In genomic region chr19:39125554-39126311, GRCh38 we compare ENCODE assay signal across 1 cellular context.
A peak's percentile ranks its signal among the peaks of the same experiment; 100 is the strongest.
TF ChIP-seq lines count a peak whose summit lies in the region.

TSS of gene PAK4 (plus strand) at chr19:39125786. CDS start at chr19:39169554, 43,768 bp downstream.

TF ChIP-seq in HEK293, 187 proteins besides CTCF, POLR2A, EP300 and RAD21 (continued from another document and continues in another):
- TF ChIP-seq ZNF544 (tag by site-specific recombination; IDR thresholded peaks at IDR 0.05), result no peak
- TF ChIP-seq GLI4 (tag by site-specific recombination; IDR thresholded peaks at IDR 0.05), result no peak
- TF ChIP-seq ZFP3 (tag by site-specific recombination; IDR thresholded peaks at IDR 0.05; ENCODE audit: low read depth), result no peak
- no peak; the same call in 1 of the 2 replicates for TF ChIP-seq PRDM10 (tag by site-specific recombination; IDR thresholded peaks at IDR 0.05)
- TF ChIP-seq ZNF677 (tag by site-specific recombination; IDR thresholded peaks at IDR 0.05), result no peak
- TF ChIP-seq ZNF362 (tag by site-specific recombination; IDR thresholded peaks at IDR 0.05), result no peak
- no peak for TF ChIP-seq HOXC10 (CRISPR knock-in tag; IDR thresholded peaks at IDR 0.05)
- no peak for TF ChIP-seq ZNF214 (tag by site-specific recombination; IDR thresholded peaks at IDR 0.05; ENCODE audit: borderline replicate concordance)
- TF ChIP-seq ZBTB44 (tag by site-specific recombination; IDR thresholded peaks at IDR 0.05), result no peak
- TF ChIP-seq ZNF639 (tag by site-specific recombination; IDR thresholded peaks at IDR 0.05), result peak; percentile 79
- no peak for TF ChIP-seq SETDB1 (IDR thresholded peaks at IDR 0.05; ENCODE audit: insufficient read length, low read length)
- TF ChIP-seq ZNF600 (tag by site-specific recombination; IDR thresholded peaks at IDR 0.05), result no peak
- TF ChIP-seq ZNF629 (tag by site-specific recombination; IDR thresholded peaks at IDR 0.05), result peak; percentile 76
- peak; percentile 100 for TF ChIP-seq ZBTB7A (tag by site-specific recombination; IDR thresholded peaks at IDR 0.05; ENCODE audit: low read depth)
- TF ChIP-seq ZNF473 (tag by site-specific recombination; IDR thresholded peaks at IDR 0.05), result no peak
- peak; percentile 99; the same call in 1 of the 2 replicates for TF ChIP-seq ZNF501 (tag by site-specific recombination; IDR thresholded peaks at IDR 0.05)
- peak; percentile 63; the same call in 1 of the 2 replicates for TF ChIP-seq ZSCAN23 (tag by site-specific recombination; IDR thresholded peaks at IDR 0.05)
- no peak for TF ChIP-seq ZNF48 (tag by site-specific recombination; IDR thresholded peaks at IDR 0.05)
- no peak for TF ChIP-seq ZNF776 (tag by site-specific recombination; IDR thresholded peaks at IDR 0.05; ENCODE audit: borderline replicate concordance)
- TF ChIP-seq ZNF624 (tag by site-specific recombination; IDR thresholded peaks at IDR 0.05), result peak; percentile 71; the same call in 1 of the 2 replicates
- TF ChIP-seq WT1 (tag by site-specific recombination; IDR thresholded peaks at IDR 0.05), result peak; percentile 78
- peak; percentile 8 for TF ChIP-seq ZNF660 (tag by site-specific recombination; IDR thresholded peaks at IDR 0.05)
- peak; percentile 96 for TF ChIP-seq KLF1 (tag by site-specific recombination; IDR thresholded peaks at IDR 0.05)
- peak; percentile 97 for TF ChIP-seq ZSCAN5A (tag by site-specific recombination; IDR thresholded peaks at IDR 0.05)
- no peak; the same call in 1 of the 2 replicates for TF ChIP-seq ZNF692 (tag by site-specific recombination; IDR thresholded peaks at IDR 0.05)
- TF ChIP-seq ZNF571 (tag by site-specific recombination; IDR thresholded peaks at IDR 0.05), result no peak
- TF ChIP-seq ZEB2 (tag by site-specific recombination; IDR thresholded peaks at IDR 0.05), result peak; percentile 72; the same call in 1 of the 2 replicates
- peak; percentile 56 for TF ChIP-seq ZNF133 (tag by site-specific recombination; IDR thresholded peaks at IDR 0.05)
- no peak for TF ChIP-seq TRIM28 (IDR thresholded peaks at IDR 0.05; ENCODE audit: borderline replicate concordance, low read length)
- no peak for TF ChIP-seq ZNF510 (tag by site-specific recombination; IDR thresholded peaks at IDR 0.05; ENCODE audit: insufficient replicate concordance)
- peak; percentile 73; the same call in 1 of the 2 replicates for TF ChIP-seq ZNF449 (tag by site-specific recombination; IDR thresholded peaks at IDR 0.05)
- TF ChIP-seq KLF17 (tag by site-specific recombination; IDR thresholded peaks at IDR 0.05), result peak; percentile 97
- no peak for TF ChIP-seq GLI2 (tag by site-specific recombination; IDR thresholded peaks at IDR 0.05; ENCODE audit: borderline replicate concordance, low read depth)
- peak; percentile 57; the same call in 1 of the 2 replicates for TF ChIP-seq ZNF23 (tag by site-specific recombination; IDR thresholded peaks at IDR 0.05; ENCODE audit: borderline replicate concordance)
- TF ChIP-seq ZNF24 (tag by site-specific recombination; IDR thresholded peaks at IDR 0.05), result peak; percentile 64; the same call in 1 of the 2 replicates
- no peak for TF ChIP-seq BCL6B (tag by site-specific recombination; IDR thresholded peaks at IDR 0.05)
- TF ChIP-seq ZBTB21 (tag by site-specific recombination; IDR thresholded peaks at IDR 0.05), result no peak; the same call in 1 of the 2 replicates
- peak; percentile 85; the same call in 1 of the 2 replicates for TF ChIP-seq ZNF837 (tag by site-specific recombination; IDR thresholded peaks at IDR 0.05)
- TF ChIP-seq SALL2 (tag by site-specific recombination; IDR thresholded peaks at IDR 0.05; ENCODE audit: borderline replicate concordance), result no peak; the same call in 1 of the 2 replicates
- TF ChIP-seq ATF2 (tag by site-specific recombination; IDR thresholded peaks at IDR 0.05; ENCODE audit: low read depth), result no peak
- TF ChIP-seq IKZF3 (tag by site-specific recombination; IDR thresholded peaks at IDR 0.05), result peak; percentile 100
- no peak for TF ChIP-seq ZNF654 (tag by site-specific recombination; IDR thresholded peaks at IDR 0.05; ENCODE audit: low read depth)
- no peak; the same call in 1 of the 2 replicates for TF ChIP-seq ZNF701 (tag by site-specific recombination; IDR thresholded peaks at IDR 0.05)
- no peak; the same call in 1 of the 2 replicates for TF ChIP-seq ZNF239 (tag by site-specific recombination; IDR thresholded peaks at IDR 0.05)
- TF ChIP-seq PRDM6 (tag by site-specific recombination; IDR thresholded peaks at IDR 0.05), result no peak
- TF ChIP-seq ZNF843 (tag by site-specific recombination; IDR thresholded peaks at IDR 0.05), result peak; percentile 83; the same call in 1 of the 2 replicates
- TF ChIP-seq ZNF19 (tag by site-specific recombination; IDR thresholded peaks at IDR 0.05; ENCODE audit: low read depth), result no peak
